ENCODE assay signal across 18 cellular contexts in the genomic region with DNA sequence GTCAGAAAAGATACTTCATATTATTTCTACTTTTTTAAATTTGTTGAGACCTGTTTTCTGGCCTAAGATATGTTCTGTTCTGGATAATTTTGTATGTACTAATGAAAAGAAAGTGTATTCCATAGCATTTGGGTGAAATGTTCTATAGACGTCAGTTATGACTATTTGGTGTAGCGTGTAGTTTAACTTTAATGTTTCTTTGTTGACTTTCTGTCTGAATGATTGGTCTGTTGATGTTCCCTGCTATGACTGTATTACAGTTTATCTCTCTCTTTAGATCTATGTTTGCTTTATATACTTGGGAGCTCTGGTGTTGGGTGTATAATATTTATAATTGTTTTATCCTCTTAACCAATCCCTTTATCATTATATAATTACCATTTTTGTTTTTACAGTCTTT.
DNase-seq lines count a peak whose midpoint lies in the region; ATAC-seq, FAIRE-seq and TF ChIP-seq lines count a peak whose summit lies in the region.
"Had no signal": no experiment of that assay in that cellular context is flagged by ENCODE, and none has a peak within 500 bp of the region (broad histone marks: within the 10 kb centered on the region; RNA-seq: fewer than 3 reads in every experiment).

No MANE protein-coding gene starts in this region.

- no peak for FAIRE-seq in A549 (lab: Jason Lieb, UNC)
- FAIRE-seq: G401.6, GM12891, GM19239, H1, HTR-8/SVneo had no signal

- H3K79me2 ChIP-seq in PC-3 (ENCODE audit: low read length), result peaks cover 27% of the 10 kb centered on the region

- TF ChIP-seq EP300 in A549 (IDR thresholded peaks at IDR 0.05), result peak; percentile 72 to 86; a peak in 4 of 5 replicates

- TF ChIP-seq POLR2A in A549 (IDR thresholded peaks at IDR 0.05; ENCODE audit: low read length), result no peak

- TF ChIP-seq RAD21 in A549 (conservative IDR thresholded peaks at IDR 0.05 in 1 of 2, IDR thresholded peaks at IDR 0.05 in 1 of 2), result peak in 1 of 2 experiments; percentile 10; a peak in 2 of 5 replicates

- POLR2A ChIA-PET in A549 (lab: Yijun Ruan, JAX), result interaction anchor here (1.4 to 2.7 kb wide), 2 partner anchors 17 to 41 kb away, joined by 3 to 8 read pairs; no protein-coding TSS in a partner anchor
- POLR2A ChIA-PET in PC-3 (lab: Charles Lee; ENCODE audit: unreplicated experiment), result interaction anchor here (0.6 kb wide), 1 partner anchor 739 kb away, joined by 11 read pairs; no protein-coding TSS in a partner anchor

- CTCF ChIA-PET in A549 (lab: Yijun Ruan, JAX), result no interaction called here
- CTCF ChIA-PET in PC-3 (lab: Charles Lee), result no interaction called here

- H3K36me3 ChIP-seq in PC-3 (ENCODE audit: low read depth, low read length), result peaks cover 5% of the 10 kb centered on the region; the same call in 1 of the 2 replicates
- H3K36me3 ChIP-seq: BLaER1 treated with 17β-estradiol and CSF1 and Interleukin-3, amounts not matched to agents 10 nM and 100 nM had no signal

- no peaks in the 10 kb centered on the region for H3F3A ChIP-seq in PC-3 (ENCODE audit: low read length, unreplicated experiment)

- H3K4me3 ChIP-seq in A549 (no peak overlapping the region), PC-3 (ENCODE audit: low read length) (no peak overlapping the region)
- H3K4me3 ChIP-seq: BLaER1 treated with 17β-estradiol and CSF1 and Interleukin-3, amounts not matched to agents 10 nM and 100 nM had no signal

- peak overlapping the region; percentile 48 for H3K9ac ChIP-seq in PC-3 (ENCODE audit: low read length)
- H3K9ac ChIP-seq: BLaER1 treated with 17β-estradiol and CSF1 and Interleukin-3, amounts not matched to agents 10 nM and 100 nM had no signal

- TF ChIP-seq CTCF in A549 (IDR thresholded peaks at IDR 0.05) (no peak), PC-3 (conservative IDR thresholded peaks at IDR 0.05; ENCODE audit: low read depth, low read length) (no peak)

- 6% methylated on average over 2 of the region's 2 CpGs for WGBS in A549 (ENCODE audit: missing lambda C conversion rate)

- H3K27ac ChIP-seq in A549 (peak overlapping the region; percentile 64 to 97; a peak in 5 of 6 replicates), PC-3 (ENCODE audit: low read length) (peak overlapping the region; percentile 99)
- H3K27ac ChIP-seq: 22Rv1; BLaER1 treated with 17β-estradiol and CSF1 and Interleukin-3, amounts not matched to agents 10 nM and 100 nM; HL-60 had no signal

- no peak overlapping the region for H2AFZ ChIP-seq in PC-3 (ENCODE audit: low read length)

- H3K4me2 ChIP-seq in A549, result peak overlapping the region; percentile 77
- H3K4me2 ChIP-seq in PC-3 (ENCODE audit: low read length), result 0 out of 2 replicates have a peak overlapping the region, but pooled peaks have one; percentile 21
- H3K4me2 ChIP-seq: BLaER1 treated with 17β-estradiol and CSF1 and Interleukin-3, amounts not matched to agents 10 nM and 100 nM had no signal

- H3K27me3 ChIP-seq in PC-3 (ENCODE audit: low read length), result no peaks in the 10 kb centered on the region
- H3K27me3 ChIP-seq: BLaER1 treated with 17β-estradiol and CSF1 and Interleukin-3, amounts not matched to agents 10 nM and 100 nM had no signal

- no peaks in the 10 kb centered on the region for H4K20me1 ChIP-seq in PC-3 (ENCODE audit: low read length)
- H4K20me1 ChIP-seq: BLaER1 treated with 17β-estradiol and CSF1 and Interleukin-3, amounts not matched to agents 10 nM and 100 nM had no signal

- no TSS peak for BruUV-seq in PC-3 (replicated peaks; lab: Mats Ljungman, UMichigan)

- no peaks in the 10 kb centered on the region for H3K9me2 ChIP-seq in PC-3 (replicated peaks; ENCODE audit: low read length)

- DNase-seq in NCI-H748 treated with DMSO at 0.1 percent for 48 hours (lab: John Stamatoyannopoulos, UW) (peak; percentile 26), NCI-H748 (lab: John Stamatoyannopoulos, UW; ENCODE audit: unreplicated experiment) (no peak), A549 (ENCODE audit: low read depth in 1 of 2, low spot score in 1 of 2) (peak in 1 of 2 experiments; percentile 60), PC-3 (peak; percentile 51), iris pigment epithelial cell (ENCODE audit: low read depth) (peak; percentile 43)
- DNase-seq: CD8-positive, alpha-beta T cell; H9 had no signal

- H3K9me3 ChIP-seq in A549, result peaks cover 3% of the 10 kb centered on the region; the same call in 1 of the 3 replicates
- no peaks in the 10 kb centered on the region for H3K9me3 ChIP-seq in PC-3 (ENCODE audit: low read length)

- peaks cover 79% of the 10 kb centered on the region for H3K4me1 ChIP-seq in A549
- H3K4me1 ChIP-seq in PC-3 (ENCODE audit: insufficient read depth, low read length), result peaks cover 51% of the 10 kb centered on the region
- H3K4me1 ChIP-seq: BLaER1 treated with 17β-estradiol and CSF1 and Interleukin-3, amounts not matched to agents 10 nM and 100 nM had no signal

- ATAC-seq in A549, result peak in 1 of 2 experiments; percentile 53; a peak in 3 of 6 replicates
- no peak for ATAC-seq in PC-3
- no peak for ATAC-seq in HG02885 (IDR thresholded peaks at IDR 0.05; ENCODE audit: poor library complexity, unreplicated experiment)
- ATAC-seq in SK-N-SH treated with all-trans-retinoic acid at 6 μM for 48 hours, result no peak
- ATAC-seq in HG02623 (IDR thresholded peaks at IDR 0.05; ENCODE audit: unreplicated experiment), result no peak
- ATAC-seq: CD8-positive, alpha-beta T cell had no signal

- intact Hi-C loops in PC-3 (cut with micrococcal nuclease), result no loop called here

TF ChIP-seq in A549, 52 proteins besides CTCF, POLR2A, EP300 and RAD21:
- TF ChIP-seq EHF (CRISPR knock-in tag; IDR thresholded peaks at IDR 0.05) (no peak), JUNB (IDR thresholded peaks at IDR 0.05) (peak; percentile 75), GATA3 (IDR thresholded peaks at IDR 0.05; ENCODE audit: borderline replicate concordance) (peak; percentile 96), POLR2AphosphoS2 (conservative IDR thresholded peaks at IDR 0.05; ENCODE audit: low read length) (no peak), FOSL2 (IDR thresholded peaks at IDR 0.05) (peak; percentile 48; the same call in 1 of the 2 replicates), FOSL2 (CRISPR knock-in tag; IDR thresholded peaks at IDR 0.05) (peak; percentile 80), JUN (IDR thresholded peaks at IDR 0.05) (peak in 1 of 2 experiments; percentile 67; a peak in 2 of 5 replicates), CEBPB (IDR thresholded peaks at IDR 0.05) (peak in 1 of 2 experiments; percentile 56; a peak in 1 of 4 replicates)

TF ChIP-seq in SK-N-SH treated with all-trans-retinoic acid at 6 μM for 48 hours, 23 proteins besides CTCF, POLR2A, EP300 and RAD21:
- no peak for TF ChIP-seq BACH2 (CRISPR knock-in tag; IDR thresholded peaks at IDR 0.05; ENCODE audit: borderline replicate concordance)
- TF ChIP-seq, protein P1, sequence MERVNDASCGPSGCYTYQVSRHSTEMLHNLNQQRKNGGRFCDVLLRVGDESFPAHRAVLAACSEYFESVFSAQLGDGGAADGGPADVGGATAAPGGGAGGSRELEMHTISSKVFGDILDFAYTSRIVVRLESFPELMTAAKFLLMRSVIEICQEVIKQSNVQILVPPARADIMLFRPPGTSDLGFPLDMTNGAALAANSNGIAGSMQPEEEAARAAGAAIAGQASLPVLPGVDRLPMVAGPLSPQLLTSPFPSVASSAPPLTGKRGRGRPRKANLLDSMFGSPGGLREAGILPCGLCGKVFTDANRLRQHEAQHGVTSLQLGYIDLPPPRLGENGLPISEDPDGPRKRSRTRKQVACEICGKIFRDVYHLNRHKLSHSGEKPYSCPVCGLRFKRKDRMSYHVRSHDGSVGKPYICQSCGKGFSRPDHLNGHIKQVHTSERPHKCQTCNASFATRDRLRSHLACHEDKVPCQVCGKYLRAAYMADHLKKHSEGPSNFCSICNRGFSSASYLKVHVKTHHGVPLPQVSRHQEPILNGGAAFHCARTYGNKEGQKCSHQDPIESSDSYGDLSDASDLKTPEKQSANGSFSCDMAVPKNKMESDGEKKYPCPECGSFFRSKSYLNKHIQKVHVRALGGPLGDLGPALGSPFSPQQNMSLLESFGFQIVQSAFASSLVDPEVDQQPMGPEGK (CRISPR knock-in tag; IDR thresholded peaks at IDR 0.05; ENCODE audit: borderline replicate concordance), result no peak
- TF ChIP-seq TCF4 (CRISPR knock-in tag; IDR thresholded peaks at IDR 0.05; ENCODE audit: borderline replicate concordance), result no peak
- TF ChIP-seq, protein P2, sequence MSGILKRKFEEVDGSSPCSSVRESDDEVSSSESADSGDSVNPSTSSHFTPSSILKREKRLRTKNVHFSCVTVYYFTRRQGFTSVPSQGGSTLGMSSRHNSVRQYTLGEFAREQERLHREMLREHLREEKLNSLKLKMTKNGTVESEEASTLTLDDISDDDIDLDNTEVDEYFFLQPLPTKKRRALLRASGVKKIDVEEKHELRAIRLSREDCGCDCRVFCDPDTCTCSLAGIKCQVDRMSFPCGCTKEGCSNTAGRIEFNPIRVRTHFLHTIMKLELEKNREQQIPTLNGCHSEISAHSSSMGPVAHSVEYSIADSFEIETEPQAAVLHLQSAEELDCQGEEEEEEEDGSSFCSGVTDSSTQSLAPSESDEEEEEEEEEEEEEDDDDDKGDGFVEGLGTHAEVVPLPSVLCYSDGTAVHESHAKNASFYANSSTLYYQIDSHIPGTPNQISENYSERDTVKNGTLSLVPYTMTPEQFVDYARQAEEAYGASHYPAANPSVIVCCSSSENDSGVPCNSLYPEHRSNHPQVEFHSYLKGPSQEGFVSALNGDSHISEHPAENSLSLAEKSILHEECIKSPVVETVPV (CRISPR knock-in tag; IDR thresholded peaks at IDR 0.05), result no peak
- TF ChIP-seq RARB (CRISPR knock-in tag; IDR thresholded peaks at IDR 0.05), result no peak
- no peak for TF ChIP-seq ZNF8 (CRISPR knock-in tag; IDR thresholded peaks at IDR 0.05)
- no peak for TF ChIP-seq TOX (CRISPR knock-in tag; IDR thresholded peaks at IDR 0.05; ENCODE audit: borderline replicate concordance)
